ENCODE assay signal across 8 cellular contexts in genomic region chr3:16888785-16889607, GRCh38. TPM values are rescaled to one million over a fixed set of nuclear protein-coding genes. Genes with fewer than 3 reads are reported as not detected.
A peak's percentile ranks its signal among the peaks of the same experiment; 100 is the strongest.
DNase-seq lines count a peak whose midpoint lies in the region; ATAC-seq and TF ChIP-seq lines count a peak whose summit lies in the region.

No MANE protein-coding gene starts in this region.

- DNase-seq in epithelial cell of proximal tubule (ENCODE audit: low read depth) (no peak), NCI-H510A (lab: John Stamatoyannopoulos, UW) (no peak), kidney glomerular epithelial cell (lab: John Stamatoyannopoulos, UW) (no peak), NCI-H146 (lab: John Stamatoyannopoulos, UW) (no peak), SW480 (ENCODE audit: low spot score) (no peak)

- no peak for TF ChIP-seq CTCF in epithelial cell of proximal tubule (conservative IDR thresholded peaks at IDR 0.05; ENCODE audit: low read depth, low read length)

- ATAC-seq in GM21381 (IDR thresholded peaks at IDR 0.05; ENCODE audit: unreplicated experiment) (peak; percentile 46), HG03565 (IDR thresholded peaks at IDR 0.05; ENCODE audit: unreplicated experiment) (peak; percentile 39)

- peak overlapping the region; percentile 88 for H3K4me3 ChIP-seq in GM08714 (ENCODE audit: low read length)
- peak overlapping the region; percentile 18 for H3K4me3 ChIP-seq in epithelial cell of proximal tubule (ENCODE audit: low read depth, low read length)

RNA-seq across cellular contexts. Expression of gene PLCL2, which starts 4.2 kb away (rescaled TPM):
- 2.8 and 3.5 TPM in 2 replicates for total RNA-seq in epithelial cell of proximal tubule
